Comparison of ENCODE assay signal across 7 cellular contexts in the genomic region with DNA sequence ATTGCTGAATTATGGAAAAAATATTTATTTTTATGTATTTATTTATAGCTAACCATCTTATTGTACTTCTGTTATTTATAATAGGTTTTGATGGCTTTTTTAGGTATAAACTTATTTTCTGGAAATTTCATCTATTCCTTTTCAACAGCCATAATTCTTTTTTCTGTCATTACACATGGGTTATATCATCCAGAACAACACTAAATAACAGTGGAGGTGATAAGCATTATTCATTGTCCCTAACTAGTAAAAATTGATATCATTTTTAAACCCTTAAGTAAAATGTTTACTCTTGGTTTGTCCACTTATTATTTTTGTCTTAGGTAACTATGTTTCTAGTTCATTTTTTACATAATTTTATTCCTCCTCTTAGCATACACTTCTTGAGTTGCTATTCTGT.
"Had no signal": no experiment of that assay in that cellular context is flagged by ENCODE, and none has a peak within 500 bp of the region (broad histone marks: within the 10 kb centered on the region; RNA-seq: fewer than 3 reads in every experiment).

No MANE protein-coding gene starts in this region.

- DNase-seq: IMR-90, KBM-7, KG1 had no signal

- FAIRE-seq: HepG2, HTR-8/SVneo, K562 had no signal

- ATAC-seq: HepG2, K562 had no signal

- H3K27ac ChIP-seq: HL-60 had no signal

- H3K4me3 ChIP-seq: K562 had no signal
